ENCODE assay signal across 12 cellular contexts in the genomic region with DNA sequence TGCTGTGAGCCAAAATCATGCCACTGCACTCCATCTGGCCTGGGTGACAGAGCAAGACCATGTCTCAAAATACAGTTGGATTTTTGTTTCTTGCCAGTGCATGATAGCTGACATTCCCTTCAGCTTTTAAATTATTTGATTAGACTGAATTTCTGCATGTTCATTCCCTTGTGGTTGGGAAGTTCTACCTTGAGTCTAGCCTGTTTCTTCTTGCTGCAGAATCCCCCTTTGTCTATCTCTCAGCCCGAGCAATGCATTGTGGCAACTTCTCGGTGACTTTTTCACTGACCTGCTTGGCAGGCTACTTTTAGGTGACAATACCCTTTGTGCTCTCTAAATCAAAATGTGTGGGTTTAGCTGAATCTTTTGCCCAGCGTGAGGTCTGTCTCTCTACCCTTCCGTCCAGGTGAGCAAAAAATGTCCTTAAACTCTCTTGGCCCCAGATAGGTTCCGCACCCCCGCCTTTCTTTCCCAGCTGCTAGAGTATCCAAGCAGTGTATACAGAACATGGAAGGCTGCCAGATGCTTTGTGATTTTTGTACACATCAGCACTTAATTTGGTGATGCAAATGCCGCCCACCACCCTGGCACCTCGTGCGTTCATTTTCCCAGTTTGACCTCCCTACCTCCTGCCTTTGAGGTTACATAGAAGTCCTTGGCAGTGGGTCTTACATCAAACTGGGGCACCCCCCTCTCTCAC.
DNase-seq lines count a peak whose midpoint lies in the region; ATAC-seq and TF ChIP-seq lines count a peak whose summit lies in the region.
"Had no signal": no experiment of that assay in that cellular context is flagged by ENCODE, and none has a peak within 500 bp of the region (broad histone marks: within the 10 kb centered on the region; RNA-seq: fewer than 3 reads in every experiment).

No MANE protein-coding gene starts in this region.

- WGBS in adrenal gland, 4 donors: 62 to 80% (median 66%) methylated on average over 9 of the region's 9 CpGs

- peak; percentile 27 for ATAC-seq in left ventricle myocardium superior
- ATAC-seq in HG02678 (IDR thresholded peaks at IDR 0.05; ENCODE audit: unreplicated experiment): no peak
- ATAC-seq in activated T-cell treated with anti-CD3 and anti-CD28 coated beads, Interleukin-2, amount 50 U/mL, for 72 hours (replicated peaks in 1 of 2): no peak
- ATAC-seq: HCT116 had no signal

- peaks cover 8 to 27% of the 10 kb centered on the region in 2 donors for H3K36me3 Mint-ChIP-seq in activated T-cell treated with anti-CD3 and anti-CD28 coated beads, Interleukin-2, amount 50 U/mL, for 72 hours (ENCODE audit: insufficient read depth in 2 of 2)

- peak overlapping the region in 1 of 5 donors; percentile 25 for H3K27ac ChIP-seq in adrenal gland
- peak overlapping the region; percentile 32 to 96 for H3K27ac ChIP-seq in uterus
- H3K27ac ChIP-seq: cardiac muscle cell, lower lobe of right lung had no signal

- TF ChIP-seq POLR2A in adrenal gland (IDR thresholded peaks at IDR 0.05): no peak
- no peak for TF ChIP-seq POLR2A in uterus (IDR thresholded peaks at IDR 0.05)

- DNase-seq in left ventricle myocardium superior (no peak), cardiac septum (ENCODE audit: low spot score) (no peak), adrenal gland (peak; percentile 18 to 56 (median 32)), left kidney (ENCODE audit: low read depth, low spot score) (peak; percentile 38), uterus (peak in 1 of 2 donors; percentile 53)
- no peak for DNase-seq in stimulated activated CD4-positive, alpha-beta T cell treated with anti-CD3 and anti-CD28 coated beads, Interleukin-4, amount 100 ng/mL, for 4 hours
- DNase-seq in activated T-cell treated with anti-CD3 and anti-CD28 coated beads, Interleukin-2, amount 50 U/mL, for 72 hours: no peak
- DNase-seq: lower lobe of right lung, Peyer's patch had no signal

- H3K4me3 ChIP-seq in adrenal gland (no peak overlapping the region), uterus (no peak overlapping the region)
- H3K4me3 ChIP-seq: cardiac muscle cell, lower lobe of right lung, Peyer's patch had no signal

- no peak overlapping the region for H3K27ac Mint-ChIP-seq in activated T-cell treated with anti-CD3 and anti-CD28 coated beads, Interleukin-2, amount 50 U/mL, for 72 hours

- no peaks in the 10 kb centered on the region for H3K27me3 Mint-ChIP-seq in activated T-cell treated with anti-CD3 and anti-CD28 coated beads, Interleukin-2, amount 50 U/mL, for 72 hours (ENCODE audit: low read depth)

- TF ChIP-seq CTCF in adrenal gland (IDR thresholded peaks at IDR 0.05): no peak
- no peak for TF ChIP-seq CTCF in uterus (IDR thresholded peaks at IDR 0.05)

- H3K9me3 ChIP-seq in adrenal gland (replicated peaks in 1 of 3) (no peaks in the 10 kb centered on the region), uterus (no peaks in the 10 kb centered on the region)
- H3K9me3 ChIP-seq: lower lobe of right lung, Peyer's patch had no signal

- intact Hi-C loops in left ventricle myocardium superior (cut with micrococcal nuclease): no loop called here
- intact Hi-C loops in cardiac septum (cut with DNase I): no loop called here
- intact Hi-C loops in adrenal gland (cut with DNase I): no loop called here
- intact Hi-C loops in uterus (cut with DNase I; ENCODE audit: low total_unique reads): no loop called here

- H3K36me3 ChIP-seq in adrenal gland (replicated peaks in 1 of 2) (peaks cover 0 to 12% of the 10 kb centered on the region in 2 donors), uterus (no peaks in the 10 kb centered on the region)

- no peaks in the 10 kb centered on the region for H3K4me1 Mint-ChIP-seq in activated T-cell treated with anti-CD3 and anti-CD28 coated beads, Interleukin-2, amount 50 U/mL, for 72 hours (ENCODE audit: low read depth)

- H3K27me3 ChIP-seq in adrenal gland (no peaks in the 10 kb centered on the region), uterus (no peaks in the 10 kb centered on the region)
- H3K27me3 ChIP-seq: cardiac muscle cell, Peyer's patch had no signal

- H3K9me3 Mint-ChIP-seq in activated T-cell treated with anti-CD3 and anti-CD28 coated beads, Interleukin-2, amount 50 U/mL, for 72 hours: no peaks in the 10 kb centered on the region

- no peak overlapping the region for H3K4me3 Mint-ChIP-seq in activated T-cell treated with anti-CD3 and anti-CD28 coated beads, Interleukin-2, amount 50 U/mL, for 72 hours

- H3K4me1 ChIP-seq in adrenal gland (replicated peaks in 1 of 2) (peaks cover 8 to 13% of the 10 kb centered on the region in 2 donors), uterus (peaks cover 8 to 16% of the 10 kb centered on the region in 2 donors)

Comparison
In these comparisons a context has a peak if more than half of its experiments do, and no peak if none do; other contexts are left out.
1. DNase-seq: peak in adrenal gland (7 of 7) and left kidney (single experiment); none in left ventricle myocardium superior (single experiment), cardiac septum (single experiment), stimulated activated CD4-positive, alpha-beta T cell treated with anti-CD3 and anti-CD28 coated beads, Interleukin-4, amount 100 ng/mL, for 4 hours (0 of 2) and activated T-cell treated with anti-CD3 and anti-CD28 coated beads, Interleukin-2, amount 50 U/mL, for 72 hours (0 of 2).